ENCODE assay signal across 19 cellular contexts in the genomic region with DNA sequence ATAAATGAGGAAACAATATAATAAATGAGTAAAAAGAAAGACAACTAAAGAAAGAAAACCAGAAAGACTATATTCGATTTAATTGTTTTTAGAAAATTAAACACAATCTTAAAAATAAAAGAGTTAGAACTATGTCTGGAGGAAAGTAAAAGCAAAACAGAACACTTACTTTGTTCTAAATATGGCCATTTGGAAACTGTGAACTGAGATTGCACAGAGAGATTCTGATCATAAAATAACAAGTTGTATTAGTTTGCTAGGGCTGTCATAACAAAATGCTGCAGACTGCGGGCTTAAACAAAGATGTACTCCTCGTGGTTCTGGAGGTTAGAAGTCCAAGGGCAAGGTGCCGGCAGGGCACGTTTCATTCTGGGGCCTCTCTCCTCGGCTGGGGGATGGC.
A peak's percentile ranks its signal among the peaks of the same experiment; 100 is the strongest.
DNase-seq lines count a peak whose midpoint lies in the region; ATAC-seq and TF ChIP-seq lines count a peak whose summit lies in the region.
"Had no signal": no experiment of that assay in that cellular context is flagged by ENCODE, and none has a peak within 500 bp of the region (broad histone marks: within the 10 kb centered on the region; RNA-seq: fewer than 3 reads in every experiment).

No MANE protein-coding gene starts in this region.

- no peak overlapping the region for H3K4me3 ChIP-seq in SK-N-SH (ENCODE audit: low read depth in 2 of 2, low read length in 1 of 2)
- H3K4me3 ChIP-seq: heart left ventricle had no signal

- no peaks in the 10 kb centered on the region for H3K4me1 ChIP-seq in SK-N-SH (ENCODE audit: control insufficient read depth in 1 of 2, insufficient read depth in 2 of 2, low read depth in 1 of 2, low read length in 1 of 2)
- H3K4me1 ChIP-seq: heart left ventricle had no signal

- no peaks in the 10 kb centered on the region for H4K20me1 ChIP-seq in SK-N-SH (ENCODE audit: insufficient read depth)

- WGBS in SK-N-SH (ENCODE audit: low lambda C conversion rate) = 37% methylated on average over 6 of the region's 6 CpGs

- no peaks in the 10 kb centered on the region for H3K9me3 ChIP-seq in SK-N-SH
- H3K9me3 ChIP-seq: neutrophil had no signal

- no peak overlapping the region for H3K9ac ChIP-seq in SK-N-SH

- no peak for TF ChIP-seq EP300 in SK-N-SH (IDR thresholded peaks at IDR 0.05; ENCODE audit: borderline replicate concordance in 1 of 2, low read depth in 1 of 2, low read length in 1 of 2)

- H3K9me2 ChIP-seq in SK-N-SH = no peaks in the 10 kb centered on the region

- POLR2A ChIA-PET in SK-N-SH (lab: Yijun Ruan, JAX) = no interaction called here

- no peak overlapping the region for H3K27ac ChIP-seq in SK-N-SH (ENCODE audit: low read depth in 2 of 2, low read length in 1 of 2)
- H3K27ac ChIP-seq: 22Rv1, heart left ventricle, neutrophil had no signal

- TF ChIP-seq CTCF in SK-N-SH (IDR thresholded peaks at IDR 0.05) = no peak

- H3K27me3 ChIP-seq in SK-N-SH (ENCODE audit: insufficient read depth) = no peaks in the 10 kb centered on the region
- H3K27me3 ChIP-seq: heart left ventricle, neutrophil had no signal

- H3F3A ChIP-seq in SK-N-SH (replicated peaks; ENCODE audit: insufficient read depth) = no peaks in the 10 kb centered on the region

- no peak for TF ChIP-seq RAD21 in SK-N-SH (IDR thresholded peaks at IDR 0.05; ENCODE audit: low read length)

- no peak for ATAC-seq in SK-N-SH treated with all-trans-retinoic acid at 6 μM for 48 hours
- ATAC-seq in GM21723 (IDR thresholded peaks at IDR 0.05; ENCODE audit: unreplicated experiment) = peak; percentile 87
- ATAC-seq in HG03159 (IDR thresholded peaks at IDR 0.05; ENCODE audit: unreplicated experiment) = peak; percentile 54
- ATAC-seq: activated CD4-positive, alpha-beta T cell treated with anti-CD3 and anti-CD28 coated beads for 36 hours; effector memory CD8-positive, alpha-beta T cell; heart left ventricle had no signal

- H3K79me2 ChIP-seq in SK-N-SH (ENCODE audit: insufficient read depth) = no peaks in the 10 kb centered on the region

- no peak overlapping the region for H3K4me2 ChIP-seq in SK-N-SH

- CTCF ChIA-PET in SK-N-SH (lab: Yijun Ruan, JAX) = interaction anchor here (0.9 kb wide), 1 partner anchor 30 kb away, joined by 3 read pairs; no protein-coding TSS in a partner anchor

- H3K36me3 ChIP-seq in SK-N-SH (replicated peaks in 1 of 2; ENCODE audit: control insufficient read depth in 1 of 2, insufficient read depth in 2 of 2, low read length in 1 of 2) = no peaks in the 10 kb centered on the region
- H3K36me3 ChIP-seq: heart left ventricle, neutrophil had no signal

- no peak for DNase-seq in SK-N-SH
- no peak for DNase-seq in activated CD4-positive, alpha-beta T cell treated with anti-CD3 and anti-CD28 coated beads, Interleukin-2, amount 50 U/mL, for 48 hours
- no peak for DNase-seq in HCEC 1CT
- no peak for DNase-seq in foreskin melanocyte
- DNase-seq in NCI-H146 (lab: John Stamatoyannopoulos, UW) = no peak
- DNase-seq: activated CD4-positive, alpha-beta T cell treated with anti-CD3 and anti-CD28 coated beads for 36 hours; COR-L47; effector memory CD8-positive, alpha-beta T cell; heart left ventricle; KBM-7; MV-4-11; NCI-H187 treated with DMSO at 0.1 percent for 48 hours; NCI-H226; stimulated activated CD8-positive, alpha-beta memory T cell treated with anti-CD3 and anti-CD28 coated beads, Interleukin-4, amount 100 ng/mL, for 48 hours had no signal

- no peak overlapping the region for H2AFZ ChIP-seq in SK-N-SH (ENCODE audit: low read depth)

TF ChIP-seq in SK-N-SH treated with all-trans-retinoic acid at 6 μM for 48 hours, 23 proteins besides CTCF, POLR2A, EP300 and RAD21:
- TF ChIP-seq ISL1 (CRISPR knock-in tag; IDR thresholded peaks at IDR 0.05) (no peak), ZNF70 (CRISPR knock-in tag; IDR thresholded peaks at IDR 0.05) (peak; percentile 49; the same call in 1 of the 2 replicates), ZFP30 (CRISPR knock-in tag; IDR thresholded peaks at IDR 0.05) (no peak), ZNF8 (CRISPR knock-in tag; IDR thresholded peaks at IDR 0.05) (no peak), ZNF565 (CRISPR knock-in tag; conservative IDR thresholded peaks at IDR 0.05; ENCODE audit: low read depth) (no peak), PPARA (CRISPR knock-in tag; IDR thresholded peaks at IDR 0.05; ENCODE audit: borderline replicate concordance) (no peak), ESRRG (CRISPR knock-in tag; IDR thresholded peaks at IDR 0.05) (no peak)

TF ChIP-seq in SK-N-SH, 30 proteins besides CTCF, POLR2A, EP300 and RAD21:
- TF ChIP-seq, protein P1, sequence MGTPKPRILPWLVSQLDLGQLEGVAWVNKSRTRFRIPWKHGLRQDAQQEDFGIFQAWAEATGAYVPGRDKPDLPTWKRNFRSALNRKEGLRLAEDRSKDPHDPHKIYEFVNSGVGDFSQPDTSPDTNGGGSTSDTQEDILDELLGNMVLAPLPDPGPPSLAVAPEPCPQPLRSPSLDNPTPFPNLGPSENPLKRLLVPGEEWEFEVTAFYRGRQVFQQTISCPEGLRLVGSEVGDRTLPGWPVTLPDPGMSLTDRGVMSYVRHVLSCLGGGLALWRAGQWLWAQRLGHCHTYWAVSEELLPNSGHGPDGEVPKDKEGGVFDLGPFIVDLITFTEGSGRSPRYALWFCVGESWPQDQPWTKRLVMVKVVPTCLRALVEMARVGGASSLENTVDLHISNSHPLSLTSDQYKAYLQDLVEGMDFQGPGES (IDR thresholded peaks at IDR 0.05; ENCODE audit: low read depth, low read length) = no peak
